ENCODE assay signal across 8 cellular contexts in genomic region chr19:2613507-2614295, GRCh38.
DNase-seq lines count a peak whose midpoint lies in the region; ATAC-seq and TF ChIP-seq lines count a peak whose summit lies in the region.

No MANE protein-coding gene starts in this region.

- H3K27me3 ChIP-seq in Panc1 (ENCODE audit: control insufficient read depth, insufficient read depth, low read length) (no peaks in the 10 kb centered on the region), right atrium auricular region (no peaks in the 10 kb centered on the region)

- H3K36me3 ChIP-seq in Panc1 (ENCODE audit: control insufficient read depth, insufficient read depth, low read length) (no peaks in the 10 kb centered on the region), right atrium auricular region (no peaks in the 10 kb centered on the region)

- POLR2A ChIA-PET in Panc1 (lab: Charles Lee): no interaction called here

- TF ChIP-seq CTCF in GM13977 (IDR thresholded peaks at IDR 0.05; ENCODE audit: extremely low read depth, insufficient read depth, missing control alignments) (peak; percentile 89), Panc1 (IDR thresholded peaks at IDR 0.05) (peak; percentile 93), right atrium auricular region (IDR thresholded peaks at IDR 0.05) (peak; percentile 82 to 91)

- H3K9me3 ChIP-seq in Panc1 (ENCODE audit: control insufficient read depth, insufficient read depth, low read depth, low read length) (no peaks in the 10 kb centered on the region), right atrium auricular region (no peaks in the 10 kb centered on the region)

- no peak overlapping the region for H3K4me3 Mint-ChIP-seq in activated naive CD4-positive, alpha-beta T cell treated with anti-CD3 and anti-CD28 coated beads, Interleukin-2, amount 10 ng/mL, durations not matched to agents 7 days and 5 days

- H3K36me3 Mint-ChIP-seq in activated naive CD4-positive, alpha-beta T cell treated with anti-CD3 and anti-CD28 coated beads, Interleukin-2, amount 10 ng/mL, durations not matched to agents 7 days and 5 days: no peaks in the 10 kb centered on the region

- H3K9me3 Mint-ChIP-seq in activated naive CD4-positive, alpha-beta T cell treated with anti-CD3 and anti-CD28 coated beads, Interleukin-2, amount 10 ng/mL, durations not matched to agents 7 days and 5 days: peaks cover 7% of the 10 kb centered on the region

- H3K4me3 ChIP-seq in Panc1 (ENCODE audit: low read depth in 2 of 2, low read length in 2 of 2) (no peak overlapping the region), right atrium auricular region (no peak overlapping the region)

- peak overlapping the region; percentile 73; the same call in 1 of the 2 replicates for H3K27ac ChIP-seq in Panc1 (ENCODE audit: low read length)
- H3K27ac ChIP-seq in right atrium auricular region: no peak overlapping the region

- in situ Hi-C loops in GM13977 (cut with MboI; ENCODE audit: low pct_unique_long_range_greater_than_20kb, low sequenced_read_pairs, unreplicated experiment) (loop anchor here (5.0 to 25.0 kb wide), 2 partner anchors 141 to 351 kb away; partner anchors contain the start of gene JSRP1), Panc1 (cut with HindIII; ENCODE audit: low pct_unique_long_range_greater_than_20kb, low sequenced_read_pairs) (no loop called here)

- ATAC-seq in Panc1 (peak; percentile 54), GM21526 (IDR thresholded peaks at IDR 0.05; ENCODE audit: low FRiP score, unreplicated experiment) (no peak), HG02588 (IDR thresholded peaks at IDR 0.05; ENCODE audit: unreplicated experiment) (no peak), HG02610 (IDR thresholded peaks at IDR 0.05; ENCODE audit: unreplicated experiment) (no peak)

- peak; percentile 60 for DNase-seq in GM13977 (ENCODE audit: low spot score)
- DNase-seq in Panc1 (ENCODE audit: low read depth, low spot score): no peak
- peak; percentile 74 for DNase-seq in activated naive CD4-positive, alpha-beta T cell treated with anti-CD3 and anti-CD28 coated beads, Interleukin-2, amount 10 ng/mL, durations not matched to agents 7 days and 5 days
- DNase-seq in right atrium auricular region (ENCODE audit: low spot score): no peak
- DNase-seq in stimulated activated CD4-positive, alpha-beta T cell treated with anti-CD3 and anti-CD28 coated beads, Interleukin-2, amount 100 ng/mL, for 24 hours: peak; percentile 70 to 72

- BruUV-seq in Panc1 (replicated peaks; lab: Mats Ljungman, UMichigan): no TSS peak

- intact Hi-C loops in Panc1 (cut with micrococcal nuclease; ENCODE audit: unreplicated experiment): no loop called here

- H3K27ac Mint-ChIP-seq in activated naive CD4-positive, alpha-beta T cell treated with anti-CD3 and anti-CD28 coated beads, Interleukin-2, amount 10 ng/mL, durations not matched to agents 7 days and 5 days: no peak overlapping the region

- peaks cover 60% of the 10 kb centered on the region for H3K4me1 Mint-ChIP-seq in activated naive CD4-positive, alpha-beta T cell treated with anti-CD3 and anti-CD28 coated beads, Interleukin-2, amount 10 ng/mL, durations not matched to agents 7 days and 5 days

- peaks cover 37% of the 10 kb centered on the region for H3K27me3 Mint-ChIP-seq in activated naive CD4-positive, alpha-beta T cell treated with anti-CD3 and anti-CD28 coated beads, Interleukin-2, amount 10 ng/mL, durations not matched to agents 7 days and 5 days

- CTCF ChIA-PET in Panc1 (lab: Charles Lee): interaction anchor here (0.6 to 1.0 kb wide), 2 partner anchors 26 to 35 kb away, joined by 3 to 6 read pairs; no protein-coding TSS in a partner anchor
- CTCF ChIA-PET in activated naive CD4-positive, alpha-beta T cell treated with anti-CD3 and anti-CD28 coated beads, Interleukin-2, amount 10 ng/mL, durations not matched to agents 7 days and 5 days (lab: Charles Lee): interaction anchor here (0.6 to 3.0 kb wide), 20 partner anchors 13 to 626 kb away, joined by 3 to 25 read pairs (median 3); partner anchors contain the start of gene GADD45B

- peaks cover 19% of the 10 kb centered on the region for H3K4me1 ChIP-seq in Panc1 (ENCODE audit: control insufficient read depth, insufficient read depth, low read length)
- H3K4me1 ChIP-seq in right atrium auricular region: peaks cover 0 to 21% of the 10 kb centered on the region in 2 donors

Comparison
In these comparisons a context has a peak if more than half of its experiments do, and no peak if none do; other contexts are left out.
1. DNase-seq: peak in GM13977 (single experiment), activated naive CD4-positive, alpha-beta T cell treated with anti-CD3 and anti-CD28 coated beads, Interleukin-2, amount 10 ng/mL, durations not matched to agents 7 days and 5 days (single experiment) and stimulated activated CD4-positive, alpha-beta T cell treated with anti-CD3 and anti-CD28 coated beads, Interleukin-2, amount 100 ng/mL, for 24 hours (2 of 2); none in Panc1 (single experiment) and right atrium auricular region (single experiment).
2. Peak in every context shown above with its lines, with median percentiles within 50 percentile points of each other: CTCF ChIP-seq.